ENCODE assay signal across 13 cellular contexts in the genomic region with DNA sequence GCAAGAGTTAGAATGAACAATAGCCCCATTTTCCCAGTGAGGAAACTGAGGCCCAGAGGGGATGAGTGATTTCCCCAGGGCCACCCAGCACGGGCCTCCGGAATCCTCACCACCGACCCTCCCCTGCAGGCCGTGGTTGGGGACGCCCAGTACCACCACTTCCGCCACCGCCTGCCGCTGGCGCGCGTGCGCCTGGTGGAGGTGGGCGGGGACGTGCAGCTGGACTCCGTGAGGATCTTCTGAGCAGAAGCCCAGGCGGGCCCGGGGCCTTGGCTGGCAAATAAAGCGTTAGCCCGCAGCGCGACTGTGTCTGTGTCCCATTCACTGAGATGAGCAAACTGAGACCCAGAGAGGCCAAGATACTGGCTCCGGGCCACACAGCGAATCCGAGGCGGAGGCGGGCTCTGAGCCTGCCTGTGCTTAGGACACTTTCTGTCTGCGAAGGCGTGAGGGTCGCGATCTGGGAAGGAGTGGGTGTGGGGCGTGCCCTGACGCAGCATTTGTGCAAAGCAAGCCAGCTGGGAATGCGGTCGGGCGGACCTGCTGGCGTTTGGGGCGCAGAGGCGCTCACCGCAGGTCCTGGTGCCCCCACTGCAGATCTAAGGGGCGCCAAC. TPM values are rescaled to one million over a fixed set of nuclear protein-coding genes. Genes with fewer than 3 reads are reported as not detected.
DNase-seq lines count a peak whose midpoint lies in the region; ATAC-seq, FAIRE-seq and TF ChIP-seq lines count a peak whose summit lies in the region.
"Not testable (repeated sequence)": the region's sequence is repeated elsewhere in the genome, so short reads cannot be mapped to it uniquely, and the experiment has no call there.
"Had no signal": no experiment of that assay in that cellular context is flagged by ENCODE, and none has a peak within 500 bp of the region (broad histone marks: within the 10 kb centered on the region; RNA-seq: fewer than 3 reads in every experiment).

No MANE protein-coding gene starts in this region.

- H3K27me3 Mint-ChIP-seq in T-helper 17 cell; naive thymus-derived CD8-positive, alpha-beta T cell: not testable (repeated sequence)

- not testable (repeated sequence) for H3K4me3 Mint-ChIP-seq in T-helper 17 cell; naive thymus-derived CD8-positive, alpha-beta T cell

- FAIRE-seq in GM12891 (lab: Jason Lieb, UNC) (peak; percentile 100), bronchial epithelial cell (lab: Jason Lieb, UNC) (peak; percentile 100)

- peaks cover 0 to 15% (median 7%) of the 10 kb centered on the region in 9 donors for H3K4me1 ChIP-seq in heart right ventricle
- H3K4me1 ChIP-seq in thoracic aorta (ENCODE audit: control insufficient read depth in 1 of 2, low read depth in 2 of 2) = not testable (repeated sequence)

- not testable (repeated sequence) for H3K36me3 Mint-ChIP-seq in T-helper 17 cell (ENCODE audit: low read depth); naive thymus-derived CD8-positive, alpha-beta T cell

- H3K4me3 ChIP-seq in bronchial epithelial cell (ENCODE audit: low read depth, low read length) = not testable (repeated sequence)
- peak overlapping the region in 4 of 10 donors; percentile 31 to 39 (median 38) for H3K4me3 ChIP-seq in heart right ventricle
- peak overlapping the region; percentile 67 for H3K4me3 ChIP-seq in thoracic aorta

- DNase-seq in GM12891 (ENCODE audit: insufficient read length, low spot score); T-helper 17 cell; bronchial epithelial cell (ENCODE audit: low read depth); heart right ventricle; naive thymus-derived CD8-positive, alpha-beta T cell; thoracic aorta (ENCODE audit: low spot score): not testable (repeated sequence)

- H3K27ac ChIP-seq in heart right ventricle, thoracic aorta: not testable (repeated sequence)

- not testable (repeated sequence) for H3K36me3 ChIP-seq in bronchial epithelial cell (ENCODE audit: control insufficient read depth, insufficient read depth, low read length); heart right ventricle; thoracic aorta

- not testable (repeated sequence) for TF ChIP-seq POLR2A in GM12891 (IDR thresholded peaks at IDR 0.05; ENCODE audit: low read depth, low read length)

- ATAC-seq in GM21515 (IDR thresholded peaks at IDR 0.05; ENCODE audit: unreplicated experiment) (peak; percentile 57), HG02981 (IDR thresholded peaks at IDR 0.05; ENCODE audit: unreplicated experiment) (peak; percentile 50), T-helper 17 cell (peak; percentile 94), heart right ventricle (peak; percentile 87 to 94 (median 92))
- ATAC-seq in naive thymus-derived CD8-positive, alpha-beta T cell = peak; percentile 88 to 90
- ATAC-seq in thoracic aorta (ENCODE audit: insufficient number of reproducible peaks, low FRiP score, low read depth) = not testable (repeated sequence)

- not testable (repeated sequence) for H3K4me1 Mint-ChIP-seq in T-helper 17 cell; naive thymus-derived CD8-positive, alpha-beta T cell

- not testable (repeated sequence) for H3K27me3 ChIP-seq in bronchial epithelial cell (ENCODE audit: control insufficient read depth, insufficient read depth, low read length); heart right ventricle; thoracic aorta (replicated peaks; ENCODE audit: insufficient read depth)

- POLR2A ChIA-PET in naive thymus-derived CD8-positive, alpha-beta T cell (lab: Charles Lee) = not testable (repeated sequence)

- H3K9me3 Mint-ChIP-seq in naive thymus-derived CD8-positive, alpha-beta T cell = not testable (repeated sequence)

- not testable (repeated sequence) for H3K27ac Mint-ChIP-seq in T-helper 17 cell; naive thymus-derived CD8-positive, alpha-beta T cell

- intact Hi-C loops in heart right ventricle (cut with DNase I) = not testable (repeated sequence)

- not testable (repeated sequence) for H3K9me3 ChIP-seq in T-helper 17 cell (ENCODE audit: control insufficient read depth, low read length, poor library complexity, severe bottlenecking); heart right ventricle; thoracic aorta

- no CpG with 5 or more reads among the region's 40 CpGs for WGBS in heart right ventricle, 2 donors

- TF ChIP-seq CTCF in bronchial epithelial cell (IDR thresholded peaks at IDR 0.05; ENCODE audit: insufficient read depth, low read length, severe bottlenecking); heart right ventricle (IDR thresholded peaks at IDR 0.05); thoracic aorta (IDR thresholded peaks at IDR 0.05): not testable (repeated sequence)

RNA-seq across cellular contexts. Expression of gene LGALS7B, which starts 2.6 kb away (rescaled TPM):
- 0.51 TPM for polyA plus RNA-seq in GM12891 (2012; ENCODE audit: low read depth, missing spikeins)
- total RNA-seq in T-helper 17 cell = not detected
- total RNA-seq in bronchial epithelial cell = 1,636 and 4,049 TPM in 2 replicates
- total RNA-seq in heart right ventricle = under 1 TPM in 1 of 10 donors, not detected in 9; 0.60 TPM
- under 1 TPM in 1 of 2 donors, not detected in 1; 0.19 TPM for polyA plus RNA-seq in heart right ventricle
- not detected for total RNA-seq in naive thymus-derived CD8-positive, alpha-beta T cell
- polyA plus RNA-seq in naive thymus-derived CD8-positive, alpha-beta T cell = not detected
- total RNA-seq in thoracic aorta = 1 to 10 TPM in 1 of 2 donors, not detected in 1; 2.0 TPM
- total RNA-seq: dorsolateral prefrontal cortex, OCI-LY7, posterior vena cava, SJSA1 had no signal
- polyA plus RNA-seq: AG04450 had no signal

RNA-seq across cellular contexts. Expression of gene LGALS7, which starts 18.2 kb away (rescaled TPM):
- polyA plus RNA-seq in GM12891 (2012; ENCODE audit: low read depth, missing spikeins) = not detected
- not detected for total RNA-seq in T-helper 17 cell
- total RNA-seq in bronchial epithelial cell = 11.3 and 406 TPM in 2 replicates
- total RNA-seq in heart right ventricle = not detected
- polyA plus RNA-seq in heart right ventricle = not detected
- total RNA-seq in naive thymus-derived CD8-positive, alpha-beta T cell = not detected
- not detected for polyA plus RNA-seq in naive thymus-derived CD8-positive, alpha-beta T cell
- total RNA-seq in thoracic aorta = not detected
- total RNA-seq: OCI-LY7, posterior vena cava, SJSA1 had no signal
- polyA plus RNA-seq: AG04450 had no signal

RNA-seq across cellular contexts. Expression of gene LGALS4, which starts 21.2 kb away (rescaled TPM):
- 0.49 TPM for polyA plus RNA-seq in GM12891 (2012; ENCODE audit: low read depth, missing spikeins)
- total RNA-seq in T-helper 17 cell = 1 to 10 TPM; 1.7 to 2.4 TPM
- 0.64 and 1.1 TPM in 2 replicates for total RNA-seq in bronchial epithelial cell
- 1 to 10 TPM in 2 of 10 donors, under 1 TPM in 6, not detected in 2; 0.16 to 2.0 (median 0.81) TPM for total RNA-seq in heart right ventricle
- 1 to 10 TPM in 1 of 2 donors, under 1 TPM in 1; 0.30 to 2.6 TPM for polyA plus RNA-seq in heart right ventricle
- 10 to 100 TPM in 1 of 2 experiments, 1 to 10 TPM in 1; 9.6 to 10.7 TPM for total RNA-seq in naive thymus-derived CD8-positive, alpha-beta T cell
- polyA plus RNA-seq in naive thymus-derived CD8-positive, alpha-beta T cell = under 1 TPM in 1 of 3 donors, not detected in 2; 0.27 TPM
- 1 to 10 TPM in 1 of 2 donors, not detected in 1; 3.5 TPM for total RNA-seq in thoracic aorta
- total RNA-seq: SJSA1 had no signal

RNA-seq across cellular contexts. Expression of gene ECH1, which starts 40.0 kb away (rescaled TPM):
- polyA plus RNA-seq in GM12891 (2012; ENCODE audit: low read depth, missing spikeins) = 276 TPM
- total RNA-seq in T-helper 17 cell (10 to 100 TPM; 75.5 to 95.8 TPM), bronchial epithelial cell (44.5 and 51.1 TPM in 2 replicates), heart right ventricle (100 to 1,000 TPM; 418 to 987 (median 671) TPM), thoracic aorta (10 to 100 TPM; 47.5 to 75.0 TPM)
- 1,000 to 10,000 TPM in 1 of 2 donors, 100 to 1,000 TPM in 1; 446 to 1,208 TPM for polyA plus RNA-seq in heart right ventricle
- 100 to 1,000 TPM; 118 to 138 TPM for total RNA-seq in naive thymus-derived CD8-positive, alpha-beta T cell
- polyA plus RNA-seq in naive thymus-derived CD8-positive, alpha-beta T cell = 100 to 1,000 TPM; 218 to 291 (median 238) TPM

RNA-seq across cellular contexts. Expression of gene CAPN12, which starts 47.3 kb away (rescaled TPM):
- polyA plus RNA-seq in GM12891 (2012; ENCODE audit: low read depth, missing spikeins) = 5.3 TPM
- total RNA-seq in T-helper 17 cell = 1 to 10 TPM; 6.8 to 9.0 TPM
- 6.6 and 6.8 TPM in 2 replicates for total RNA-seq in bronchial epithelial cell
- total RNA-seq in heart right ventricle = 1 to 10 TPM in 2 of 10 donors, under 1 TPM in 8; 0.15 to 1.5 (median 0.59) TPM
- 1 to 10 TPM; 1.1 to 3.6 TPM for polyA plus RNA-seq in heart right ventricle
- 1 to 10 TPM; 8.2 TPM for total RNA-seq in naive thymus-derived CD8-positive, alpha-beta T cell
- 1 to 10 TPM; 2.0 to 6.2 (median 4.6) TPM for polyA plus RNA-seq in naive thymus-derived CD8-positive, alpha-beta T cell
- total RNA-seq in thoracic aorta = 1 to 10 TPM in 1 of 2 donors, under 1 TPM in 1; 0.81 to 2.1 TPM
- total RNA-seq: SJSA1 had no signal

Comparison
In these comparisons a context has a peak if more than half of its experiments do, and no peak if none do; other contexts are left out.
1. RNA of gene LGALS7B, which starts 2.6 kb away (total RNA-seq): 1,636 to 4,049 TPM in bronchial epithelial cell; 2.0 TPM in thoracic aorta, not detected in T-helper 17 cell, 0.60 TPM in heart right ventricle and not detected in naive thymus-derived CD8-positive, alpha-beta T cell; every median in the first group is over 100 times any median in the second.